In the genomic region with DNA sequence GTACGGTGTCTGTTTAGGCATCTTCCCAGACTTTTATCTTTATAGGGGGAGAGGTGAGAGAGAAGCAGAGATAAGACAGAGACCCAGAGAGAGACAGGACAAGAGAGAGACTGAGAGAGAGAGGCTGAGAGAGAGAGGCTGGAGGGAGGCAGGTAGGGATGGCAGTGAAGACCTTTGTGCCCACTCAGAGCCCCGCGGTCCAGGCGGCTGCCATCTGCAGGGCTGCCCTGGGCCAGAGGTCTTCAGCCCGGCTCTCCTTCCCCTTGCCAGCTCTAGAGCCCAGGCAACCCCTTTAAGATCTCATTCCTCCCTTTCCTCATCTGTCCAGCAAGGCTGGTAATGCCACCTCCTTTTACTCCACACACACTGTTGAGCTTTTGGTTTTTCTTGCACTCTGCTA, we compare ENCODE assay signal across 5 cellular contexts.
"Had no signal": no experiment of that assay in that cellular context is flagged by ENCODE, and none has a peak within 500 bp of the region (broad histone marks: within the 10 kb centered on the region; RNA-seq: fewer than 3 reads in every experiment).

No MANE protein-coding gene starts in this region.

- DNase-seq: H9, HCEC 1CT, IMR-90 had no signal

- H2AFZ ChIP-seq: GM23338 had no signal

- H3K27ac Mint-ChIP-seq: GM23338, H9 had no signal

- H3K4me1 Mint-ChIP-seq: GM23338 had no signal

- H3K4me2 ChIP-seq: GM23338 had no signal

- ATAC-seq: GM23338, K562 had no signal

- H3K9me3 Mint-ChIP-seq: H9 had no signal

- H3K4me3 ChIP-seq: GM23338, K562 had no signal

- H3K4me3 Mint-ChIP-seq: GM23338, H9 had no signal
